In genomic region chr6:155472886-155473285, GRCh38 we compare ENCODE assay signal across 18 cellular contexts. TPM values are rescaled to one million over a fixed set of nuclear protein-coding genes. Genes with fewer than 3 reads are reported as not detected.
DNase-seq lines count a peak whose midpoint lies in the region; ATAC-seq and TF ChIP-seq lines count a peak whose summit lies in the region.
"Had no signal": no experiment of that assay in that cellular context is flagged by ENCODE, and none has a peak within 500 bp of the region (broad histone marks: within the 10 kb centered on the region; RNA-seq: fewer than 3 reads in every experiment).

No MANE protein-coding gene starts in this region.

- TF ChIP-seq CTCF in cardiac fibroblast (IDR thresholded peaks at IDR 0.05; ENCODE audit: low read depth, low read length), result no peak
- TF ChIP-seq CTCF in esophagus muscularis mucosa (IDR thresholded peaks at IDR 0.05), result no peak

- H3K4ac ChIP-seq in mesenchymal stem cell (ENCODE audit: low read depth in 1 of 2, low read length in 2 of 2), result no peak overlapping the region

- H3K27me3 ChIP-seq in BLaER1 (no peaks in the 10 kb centered on the region), mesenchymal stem cell (ENCODE audit: control insufficient read depth in 1 of 2, insufficient read depth in 1 of 2, low read length in 2 of 2) (no peaks in the 10 kb centered on the region), esophagus muscularis mucosa (no peaks in the 10 kb centered on the region)
- H3K27me3 ChIP-seq: Peyer's patch had no signal

- no peak overlapping the region for H3K18ac ChIP-seq in mesenchymal stem cell (ENCODE audit: low read depth in 1 of 2, low read length in 2 of 2)

- H3K4me2 ChIP-seq in BLaER1 (peak overlapping the region; percentile 53), mesenchymal stem cell (ENCODE audit: low read length, poor library complexity, severe bottlenecking) (no peak overlapping the region)
- H3K4me2 ChIP-seq: KMS-11 had no signal

- H3K27ac ChIP-seq in BLaER1 (no peak overlapping the region), mesenchymal stem cell (ENCODE audit: low read length, poor library complexity, severe bottlenecking) (no peak overlapping the region), esophagus muscularis mucosa (replicated peaks in 1 of 4) (no peak overlapping the region)
- H3K27ac ChIP-seq: KMS-11, Peyer's patch had no signal

- ATAC-seq in HG03097 (IDR thresholded peaks at IDR 0.05; ENCODE audit: low FRiP score, unreplicated experiment), result no peak

- no peaks in the 10 kb centered on the region for H3K79me1 ChIP-seq in mesenchymal stem cell (replicated peaks; ENCODE audit: low read length, poor library complexity, severe bottlenecking)

- H2AFZ ChIP-seq in mesenchymal stem cell (ENCODE audit: low read depth, low read length), result no peak overlapping the region

- no peak overlapping the region for H3K23ac ChIP-seq in mesenchymal stem cell (ENCODE audit: low read length in 2 of 2)

- TF ChIP-seq EP300 in esophagus muscularis mucosa (IDR thresholded peaks at IDR 0.05), result no peak

- no peaks in the 10 kb centered on the region for H4K20me1 ChIP-seq in BLaER1

- H3K4me3 ChIP-seq in BLaER1, result no peak overlapping the region
- no peak overlapping the region for H3K4me3 ChIP-seq in cardiac fibroblast (replicated peaks in 1 of 2; ENCODE audit: low read depth in 2 of 2, low read length in 2 of 2)
- no peak overlapping the region for H3K4me3 ChIP-seq in mesenchymal stem cell (ENCODE audit: insufficient read depth in 1 of 2, low read depth in 1 of 2, low read length in 2 of 2)
- no peak overlapping the region for H3K4me3 ChIP-seq in esophagus muscularis mucosa
- H3K4me3 ChIP-seq: Peyer's patch had no signal

- no peak overlapping the region for H2BK120ac ChIP-seq in mesenchymal stem cell (ENCODE audit: low read depth, low read length)

- no peak overlapping the region for H2BK15ac ChIP-seq in mesenchymal stem cell (ENCODE audit: low read depth, poor library complexity, severe bottlenecking)

- no peak overlapping the region for H3K14ac ChIP-seq in mesenchymal stem cell (ENCODE audit: low read length in 2 of 2)

- peaks cover 23% of the 10 kb centered on the region for H3K4me1 ChIP-seq in BLaER1
- no peaks in the 10 kb centered on the region for H3K4me1 ChIP-seq in mesenchymal stem cell (ENCODE audit: control insufficient read depth, insufficient read depth, low read depth, low read length)
- H3K4me1 ChIP-seq in esophagus muscularis mucosa, result no peaks in the 10 kb centered on the region
- H3K4me1 ChIP-seq: Peyer's patch had no signal

- TF ChIP-seq POLR2A in esophagus muscularis mucosa (IDR thresholded peaks at IDR 0.05; ENCODE audit: low read depth), result no peak

- H3K9ac ChIP-seq in BLaER1 (no peak overlapping the region), mesenchymal stem cell (ENCODE audit: low read length) (no peak overlapping the region)
- H3K9ac ChIP-seq: KMS-11 had no signal

- no peak overlapping the region for H2AK5ac ChIP-seq in mesenchymal stem cell (ENCODE audit: low read length, severe bottlenecking)

- H2BK5ac ChIP-seq in mesenchymal stem cell (ENCODE audit: low read depth, low read length, poor library complexity, severe bottlenecking), result no peak overlapping the region

- DNase-seq in LHCN-M2 (ENCODE audit: low read depth) (peak; percentile 27), cardiac fibroblast (ENCODE audit: low read depth in 2 of 2) (peak; percentile 72 to 78), mesenchymal stem cell (peak; percentile 29), NK-92 (lab: John Stamatoyannopoulos, UW; ENCODE audit: unreplicated experiment) (no peak), pons (ENCODE audit: low spot score) (no peak), esophagus muscularis mucosa (ENCODE audit: extremely low spot score) (no peak)
- DNase-seq: GDM1, HFFc6, MM.1S, NCI-H187 treated with DMSO at 0.1 percent for 48 hours, NCI-H510A treated with DMSO at 0.1 percent for 48 hours, Peyer's patch, SIG-M5 had no signal

- no peak overlapping the region for H4K91ac ChIP-seq in mesenchymal stem cell (ENCODE audit: low read length)

- no CpG with 5 or more reads among the region's 1 CpG for WGBS in mesenchymal stem cell
- WGBS in esophagus muscularis mucosa, result 48% methylated on average over 1 of the region's 1 CpG

- H2BK12ac ChIP-seq in mesenchymal stem cell (ENCODE audit: low read length in 2 of 2), result no peak overlapping the region

- intact Hi-C loops in esophagus muscularis mucosa (cut with DNase I), result no loop called here

- no peaks in the 10 kb centered on the region for H3K36me3 ChIP-seq in BLaER1
- H3K36me3 ChIP-seq in mesenchymal stem cell (ENCODE audit: control insufficient read depth in 1 of 2, insufficient read depth in 2 of 2, low read depth in 1 of 2, low read length in 2 of 2), result no peaks in the 10 kb centered on the region
- H3K36me3 ChIP-seq in esophagus muscularis mucosa, result no peaks in the 10 kb centered on the region
- H3K36me3 ChIP-seq: Peyer's patch had no signal

- peaks cover 35% of the 10 kb centered on the region for H3K9me3 ChIP-seq in BLaER1
- peaks cover 16% of the 10 kb centered on the region for H3K9me3 ChIP-seq in mesenchymal stem cell (ENCODE audit: control insufficient read depth, low read length)
- peaks cover 0 to 12% (median 7%) of the 10 kb centered on the region in 4 donors for H3K9me3 ChIP-seq in esophagus muscularis mucosa

- H4K8ac ChIP-seq in mesenchymal stem cell (ENCODE audit: low read length), result no peak overlapping the region

RNA-seq across cellular contexts. Expression of gene NOX3, which starts 17.2 kb away (rescaled TPM):
- total RNA-seq in LHCN-M2 (2014; rRNA removed), result not detected in 2 replicates
- polyA plus RNA-seq in LHCN-M2 (2012), result not detected
- polyA plus RNA-seq in mesenchymal stem cell (2013, experiment 1 of 2), result not detected
- not detected for polyA plus RNA-seq in mesenchymal stem cell (2013, experiment 2 of 2)
- not detected for total RNA-seq in esophagus muscularis mucosa
- total RNA-seq: H1, HFFc6, Peyer's patch had no signal
- polyA plus RNA-seq: AG04450, H1 had no signal

Comparison
In these comparisons a context has a peak if more than half of its experiments do, and no peak if none do; other contexts are left out.
1. DNase-seq: peak in LHCN-M2 (single experiment), cardiac fibroblast (2 of 2) and mesenchymal stem cell (single experiment); none in NK-92 (single experiment), pons (single experiment) and esophagus muscularis mucosa (single experiment).